ENCODE assay signal across 35 cellular contexts in the genomic region with DNA sequence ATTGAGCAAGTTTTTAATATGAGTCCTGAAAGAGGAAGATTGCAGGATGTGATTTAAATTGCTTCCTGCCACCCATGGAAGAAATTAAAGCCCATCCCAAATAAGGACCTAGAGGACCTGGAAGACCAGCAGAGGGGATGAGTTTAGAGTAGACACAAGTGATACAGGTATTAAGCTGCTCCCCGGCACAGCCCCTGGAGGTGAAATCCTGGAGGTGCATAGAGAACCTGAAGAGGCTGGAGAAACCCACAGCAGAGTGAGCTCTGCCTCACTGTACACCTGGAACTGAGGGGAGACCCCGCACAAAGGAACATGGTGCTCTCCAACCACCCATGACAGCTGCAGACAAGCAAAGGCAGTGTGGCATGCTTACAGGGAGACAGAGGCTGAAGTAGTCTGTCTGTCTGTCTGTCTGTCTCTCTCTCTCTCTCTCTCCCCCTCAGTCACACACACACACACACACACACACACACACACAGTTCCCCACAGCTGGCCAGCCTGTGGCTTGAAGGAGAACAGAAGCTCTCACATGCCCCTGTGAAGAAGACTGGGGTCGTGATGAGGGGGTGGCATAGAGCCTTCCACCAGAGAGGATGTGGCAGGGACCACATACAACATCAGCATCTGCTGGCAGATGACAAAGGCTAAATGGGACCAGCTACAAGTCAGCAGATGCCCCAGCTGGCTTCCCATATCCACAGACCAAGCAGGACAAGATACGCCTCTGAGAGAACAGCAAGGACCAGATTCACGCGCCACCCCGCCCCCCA. TPM values are rescaled to one million over a fixed set of nuclear protein-coding genes. Genes with fewer than 3 reads are reported as not detected.
DNase-seq lines count a peak whose midpoint lies in the region; ATAC-seq, FAIRE-seq and TF ChIP-seq lines count a peak whose summit lies in the region.
"Had no signal": no experiment of that assay in that cellular context is flagged by ENCODE, and none has a peak within 500 bp of the region (broad histone marks: within the 10 kb centered on the region; RNA-seq: fewer than 3 reads in every experiment).

No MANE protein-coding gene starts in this region.

- 95% methylated on average over 5 of the region's 7 CpGs for WGBS in A549 (ENCODE audit: missing lambda C conversion rate)
- 85 to 92% (median 87%) methylated on average over 4 to 7 of the region's 7 CpGs for WGBS in adrenal gland, 4 donors

- H3K4me2 ChIP-seq in A549 (no peak overlapping the region), GM23338 (no peak overlapping the region)
- H3K4me2 ChIP-seq: KMS-11, neural progenitor cell had no signal

- H3K79me2 ChIP-seq in GM23338 (replicated peaks; ENCODE audit: insufficient read depth), result no peaks in the 10 kb centered on the region

- intact Hi-C loops in adrenal gland (cut with DNase I), result no loop called here

- no peak overlapping the region for H2AFZ ChIP-seq in GM23338
- H2AFZ ChIP-seq: neural progenitor cell had no signal

- ATAC-seq in A549 (peak; percentile 46 to 68; a peak in 3 of 6 replicates), GM23338 (peak; percentile 89), WTC11 (peak; percentile 92), GM19397 (IDR thresholded peaks at IDR 0.05; ENCODE audit: unreplicated experiment) (no peak)
- ATAC-seq: foreskin keratinocyte, right cardiac atrium had no signal

- H3K27me3 ChIP-seq in GM23338 (ENCODE audit: insufficient read depth) (no peaks in the 10 kb centered on the region), adrenal gland (no peaks in the 10 kb centered on the region)
- H3K27me3 ChIP-seq: esophagus squamous epithelium, foreskin keratinocyte, neural progenitor cell had no signal

- TF ChIP-seq RAD21 in A549 (conservative IDR thresholded peaks at IDR 0.05 in 1 of 2, IDR thresholded peaks at IDR 0.05 in 1 of 2), result no peak

- H3K4me3 ChIP-seq in A549 (no peak overlapping the region), GM23338 (no peak overlapping the region), adrenal gland (no peak overlapping the region)
- H3K4me3 ChIP-seq: esophagus squamous epithelium, neural progenitor cell, SK-N-MC, thoracic aorta had no signal

- H3K36me3 ChIP-seq in GM23338 (ENCODE audit: insufficient read depth) (no peaks in the 10 kb centered on the region), adrenal gland (replicated peaks in 1 of 2) (no peaks in the 10 kb centered on the region)
- H3K36me3 ChIP-seq: esophagus squamous epithelium, neural progenitor cell, thoracic aorta had no signal

- TF ChIP-seq EP300 in A549 (IDR thresholded peaks at IDR 0.05), result no peak

- CTCF ChIA-PET in A549 (lab: Yijun Ruan, JAX) (interaction anchor here (2.3 kb wide), 1 partner anchor 12 kb away, joined by 17 read pairs; no protein-coding TSS in a partner anchor), WTC11 (lab: Charles Lee) (interaction anchor here (0.5 to 2.4 kb wide), 12 partner anchors 12 to 972 kb away, joined by 3 to 36 read pairs (median 3); no protein-coding TSS in a partner anchor)

- H3K27me3 Mint-ChIP-seq in GM23338 (ENCODE audit: insufficient read depth, low read depth, poor library complexity) (no peaks in the 10 kb centered on the region), WTC11 (ENCODE audit: low read depth) (no peaks in the 10 kb centered on the region)

- H3K4me1 Mint-ChIP-seq in GM23338 (peaks cover 2% of the 10 kb centered on the region; the same call in 2 of the 3 replicates), WTC11 (peaks cover 12% of the 10 kb centered on the region; the same call in 1 of the 2 replicates)
- H3K4me1 Mint-ChIP-seq: activated B cell treated with CpG ODN at 0.5 μM for 24 hours, brain, memory B cell had no signal

- H3K9me3 Mint-ChIP-seq in GM23338 (no peaks in the 10 kb centered on the region), WTC11 (no peaks in the 10 kb centered on the region)
- H3K9me3 Mint-ChIP-seq: activated B cell treated with CpG ODN at 0.5 μM for 24 hours; activated naive CD4-positive, alpha-beta T cell treated with anti-CD3 and anti-CD28 coated beads for 36 hours; activated T-helper 1 cell treated with anti-CD3 and anti-CD28 coated beads, Interleukin-12 subunit alpha, Interleukin-12 subunit beta, Interleukin-2, Interleukin-4 antibody, amounts not matched to agents 30 ng/mL and 10 ng/mL and 1 ng/mL, durations not matched to agents 14 hours and 24 hours and 36 hours; memory B cell; stimulated activated naive CD8-positive, alpha-beta T cell treated with anti-CD3 and anti-CD28 coated beads, Interleukin-15, Interleukin-2, amounts not matched to agents 100 ng/mL and 50 ng/mL, for 24 hours had no signal

- H3F3A ChIP-seq in GM23338 (replicated peaks; ENCODE audit: low read depth), result no peaks in the 10 kb centered on the region

- peaks cover 48% of the 10 kb centered on the region for H3K4me1 ChIP-seq in A549
- H3K4me1 ChIP-seq in GM23338 (ENCODE audit: insufficient read depth), result peaks cover 10% of the 10 kb centered on the region
- peaks cover 0 to 4% of the 10 kb centered on the region in 2 donors for H3K4me1 ChIP-seq in adrenal gland (replicated peaks in 1 of 2)
- H3K4me1 ChIP-seq: neural progenitor cell had no signal

- H3K9me3 ChIP-seq in A549 (no peaks in the 10 kb centered on the region), adrenal gland (replicated peaks in 1 of 3) (no peaks in the 10 kb centered on the region)
- H3K9me3 ChIP-seq: esophagus squamous epithelium, thoracic aorta had no signal

- POLR2A ChIA-PET in A549 (lab: Yijun Ruan, JAX) (no interaction called here), WTC11 (lab: Charles Lee) (interaction anchor here (0.6 kb wide), 1 partner anchor 65 kb away, joined by 7 read pairs; no protein-coding TSS in a partner anchor)

- no peaks in the 10 kb centered on the region for H3K9me2 ChIP-seq in GM23338 (ENCODE audit: insufficient read depth)

- H4K20me1 ChIP-seq in GM23338 (replicated peaks; ENCODE audit: insufficient read depth), result no peaks in the 10 kb centered on the region

- FAIRE-seq in A549 (lab: Jason Lieb, UNC), result no peak
- FAIRE-seq: endometrium, HTR-8/SVneo had no signal

- DNase-seq in A549 (ENCODE audit: low read depth in 1 of 2, low spot score in 1 of 2), result no peak
- DNase-seq in GM23338 (ENCODE audit: low spot score), result peak; percentile 67
- DNase-seq in WTC11 (ENCODE audit: low spot score), result peak; percentile 19
- peak; percentile 17 for DNase-seq in iPS DF 19.7 (ENCODE audit: low read depth, low spot score)
- no peak for DNase-seq in NCI-H526 (lab: John Stamatoyannopoulos, UW)
- no peak for DNase-seq in adrenal gland
- DNase-seq: ACHN; activated B cell treated with CpG ODN at 0.5 μM for 24 hours; activated CD8-positive, alpha-beta memory T cell treated with anti-CD3 and anti-CD28 coated beads, Interleukin-2, amount 50 U/mL, for 4 hours; activated naive CD4-positive, alpha-beta T cell treated with anti-CD3 and anti-CD28 coated beads for 36 hours; cerebellar nuclear complex; DMS 273 treated with DMSO at 0.1 percent for 48 hours; esophagus squamous epithelium; MM.1S; NCI-H1105 treated with DMSO at 0.1 percent for 48 hours; NCI-H187 treated with DMSO at 0.1 percent for 48 hours; NCI-H2171 treated with DMSO at 0.1 percent for 48 hours; NCI-H510A; OCI-M1; posterior cingulate gyrus; right cardiac atrium; stimulated activated CD4-positive, alpha-beta T cell treated with anti-CD3 and anti-CD28 coated beads, Interleukin-1b, Interleukin-23, amount 100 ng/mL, for 48 hours; T-helper 1 cell had no signal

- TF ChIP-seq CTCF in A549 (IDR thresholded peaks at IDR 0.05) (no peak), GM23338 (conservative IDR thresholded peaks at IDR 0.05; ENCODE audit: low read depth in 2 of 2) (peak in 1 of 2 experiments; percentile 30; a peak in 1 of 4 replicates), WTC11 (IDR thresholded peaks at IDR 0.05) (no peak), adrenal gland (IDR thresholded peaks at IDR 0.05) (no peak)

- H3K36me3 Mint-ChIP-seq in GM23338 (ENCODE audit: low read depth) (no peaks in the 10 kb centered on the region), WTC11 (no peaks in the 10 kb centered on the region)
- H3K36me3 Mint-ChIP-seq: brain, memory B cell had no signal

- peak overlapping the region; percentile 18 to 54; a peak in 3 of 6 replicates for H3K27ac ChIP-seq in A549
- no peak overlapping the region for H3K27ac ChIP-seq in GM23338 (ENCODE audit: low read depth)
- H3K27ac ChIP-seq in adrenal gland, result no peak overlapping the region
- H3K27ac ChIP-seq: esophagus squamous epithelium, foreskin keratinocyte, KMS-11, neural progenitor cell, SK-N-MC, thoracic aorta had no signal

- H3K4me3 Mint-ChIP-seq in GM23338 (no peak overlapping the region), WTC11 (no peak overlapping the region)
- H3K4me3 Mint-ChIP-seq: activated B cell treated with CpG ODN at 0.5 μM for 24 hours; activated naive CD4-positive, alpha-beta T cell treated with anti-CD3 and anti-CD28 coated beads for 36 hours; activated T-helper 1 cell treated with anti-CD3 and anti-CD28 coated beads, Interleukin-12 subunit alpha, Interleukin-12 subunit beta, Interleukin-2, Interleukin-4 antibody, amounts not matched to agents 30 ng/mL and 10 ng/mL and 1 ng/mL, durations not matched to agents 14 hours and 24 hours and 36 hours; brain; memory B cell; neural progenitor cell; stimulated activated naive CD8-positive, alpha-beta T cell treated with anti-CD3 and anti-CD28 coated beads, Interleukin-15, Interleukin-2, amounts not matched to agents 100 ng/mL and 50 ng/mL, for 24 hours had no signal

- no peak for TF ChIP-seq POLR2A in A549 (IDR thresholded peaks at IDR 0.05; ENCODE audit: low read length)
- TF ChIP-seq POLR2A in adrenal gland (IDR thresholded peaks at IDR 0.05), result no peak

- H3K27ac Mint-ChIP-seq in GM23338 (no peak overlapping the region), WTC11 (no peak overlapping the region)
- H3K27ac Mint-ChIP-seq: activated B cell treated with CpG ODN at 0.5 μM for 24 hours; activated naive CD4-positive, alpha-beta T cell treated with anti-CD3 and anti-CD28 coated beads for 36 hours; activated T-helper 1 cell treated with anti-CD3 and anti-CD28 coated beads, Interleukin-12 subunit alpha, Interleukin-12 subunit beta, Interleukin-2, Interleukin-4 antibody, amounts not matched to agents 30 ng/mL and 10 ng/mL and 1 ng/mL, durations not matched to agents 14 hours and 24 hours and 36 hours; brain; memory B cell; neural progenitor cell; stimulated activated naive CD8-positive, alpha-beta T cell treated with anti-CD3 and anti-CD28 coated beads, Interleukin-15, Interleukin-2, amounts not matched to agents 100 ng/mL and 50 ng/mL, for 24 hours had no signal

TF ChIP-seq in WTC11, 78 proteins besides CTCF, POLR2A, EP300 and RAD21 (continues in another document):
- no peak for TF ChIP-seq FOXK1 (CRISPR knock-in tag; IDR thresholded peaks at IDR 0.05)

RNA-seq across cellular contexts. Expression of gene FSIP1, which starts 38.1 kb away (rescaled TPM):
- polyA plus RNA-seq in A549 (2011; rRNA removed) (0.82 and 0.93 TPM in 2 replicates), A549 (2017; fragmentation: RNase III; extraction: RNeasy Plus Mini Kit Qiagen cat#74134 plus additional on column Dnase treatment) (0.71 to 0.90 TPM (median 0.80 TPM) in 3 replicates), GM23338 (2016; fragmentation: Nextera tagmentation; extraction: Ambion mirVana) (0.68 and 0.92 TPM in 2 replicates), adrenal gland (under 1 TPM; 0.20 to 0.56 (median 0.51) TPM)
- 0.15 and 0.18 TPM in 2 replicates for polyA plus RNA-seq in A549 (2012; cell fraction: cytosol; rRNA removed)
- 0.06 and 0.09 TPM in 2 replicates for polyA plus RNA-seq in A549 (2012; cell fraction: nucleus; rRNA removed)
- polyA minus RNA-seq in A549 (2011; rRNA and poly(A)+ RNA removed), result 0.10 and 0.12 TPM in 2 replicates
- total RNA-seq in GM23338 (2014; rRNA removed; shearing (Covaris generic)), result 0.70 and 2.1 TPM in 2 replicates
- total RNA-seq in WTC11 (2021) (0.55 to 0.61 TPM (median 0.60 TPM) in 3 replicates), adrenal gland (under 1 TPM in 6 of 8 donors, not detected in 2; 0.11 to 0.60 (median 0.18) TPM)

Comparison
In these comparisons a context has a peak if more than half of its experiments do, and no peak if none do; other contexts are left out.
1. DNase-seq: peak in GM23338 (single experiment), WTC11 (single experiment) and iPS DF 19.7 (single experiment); none in A549 (0 of 2), NCI-H526 (0 of 2) and adrenal gland (0 of 7).
2. H3K27ac ChIP-seq: peak in A549 (2 of 2); none in GM23338 (single experiment) and adrenal gland (0 of 5).